Comparison of ENCODE assay signal across 1 cellular context in the genomic region with DNA sequence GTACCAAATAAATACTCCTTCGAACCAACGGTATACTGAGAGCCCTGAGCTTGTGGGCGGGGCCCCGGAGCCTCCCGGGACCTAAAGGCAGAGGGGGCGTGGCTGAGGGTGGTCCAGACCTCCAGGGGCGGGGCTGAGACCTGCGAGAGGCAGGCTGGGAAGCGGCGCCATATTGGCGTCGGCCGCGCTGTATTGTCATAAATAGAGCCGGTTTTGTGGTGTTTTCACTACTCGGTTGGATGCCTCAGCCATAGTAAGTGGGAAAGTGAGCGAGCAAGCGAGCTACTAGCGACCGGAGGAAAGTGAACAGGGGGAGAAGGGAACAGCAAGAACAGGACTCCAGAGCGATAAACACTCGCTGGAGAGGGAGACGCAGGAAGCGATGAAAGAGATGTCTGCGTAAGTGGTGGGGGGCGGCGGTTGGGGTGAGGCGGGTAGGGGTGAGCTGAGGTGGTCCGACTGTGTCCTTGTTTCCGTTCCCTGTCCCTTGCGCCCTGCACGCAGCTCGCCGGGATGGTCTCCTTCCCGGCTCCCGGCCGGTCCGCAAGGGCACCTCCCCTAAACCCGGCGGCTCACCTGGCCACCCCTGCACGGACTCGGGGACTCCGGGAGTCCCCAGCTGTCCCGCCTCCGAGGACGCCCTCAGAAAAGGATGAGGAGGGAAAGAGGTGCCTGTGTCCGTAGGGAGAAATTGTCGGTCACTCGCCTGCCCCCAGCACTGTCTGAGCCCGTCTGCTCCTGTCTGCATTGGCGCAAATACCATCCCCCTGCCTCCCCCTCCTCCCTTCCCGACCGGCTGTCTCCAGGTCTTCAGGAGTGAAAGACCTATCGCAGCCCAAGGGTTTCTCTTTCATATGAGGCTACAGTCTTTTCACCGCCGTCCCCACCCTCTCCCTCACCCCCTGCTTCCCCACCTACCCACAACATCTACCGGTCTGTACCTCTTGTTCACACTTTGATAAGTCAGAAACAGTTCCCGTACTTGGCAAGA.
TF ChIP-seq lines count a peak whose summit lies in the region.

A gene (plus strand): TSS at position 172 of the 991 bp plus-strand sequence. CDS start 211 bp downstream, at position 383.

TF ChIP-seq in HepG2, 621 proteins besides CTCF, POLR2A, EP300 and RAD21 (continued from another document and continues in another):
- TF ChIP-seq, protein P1, sequence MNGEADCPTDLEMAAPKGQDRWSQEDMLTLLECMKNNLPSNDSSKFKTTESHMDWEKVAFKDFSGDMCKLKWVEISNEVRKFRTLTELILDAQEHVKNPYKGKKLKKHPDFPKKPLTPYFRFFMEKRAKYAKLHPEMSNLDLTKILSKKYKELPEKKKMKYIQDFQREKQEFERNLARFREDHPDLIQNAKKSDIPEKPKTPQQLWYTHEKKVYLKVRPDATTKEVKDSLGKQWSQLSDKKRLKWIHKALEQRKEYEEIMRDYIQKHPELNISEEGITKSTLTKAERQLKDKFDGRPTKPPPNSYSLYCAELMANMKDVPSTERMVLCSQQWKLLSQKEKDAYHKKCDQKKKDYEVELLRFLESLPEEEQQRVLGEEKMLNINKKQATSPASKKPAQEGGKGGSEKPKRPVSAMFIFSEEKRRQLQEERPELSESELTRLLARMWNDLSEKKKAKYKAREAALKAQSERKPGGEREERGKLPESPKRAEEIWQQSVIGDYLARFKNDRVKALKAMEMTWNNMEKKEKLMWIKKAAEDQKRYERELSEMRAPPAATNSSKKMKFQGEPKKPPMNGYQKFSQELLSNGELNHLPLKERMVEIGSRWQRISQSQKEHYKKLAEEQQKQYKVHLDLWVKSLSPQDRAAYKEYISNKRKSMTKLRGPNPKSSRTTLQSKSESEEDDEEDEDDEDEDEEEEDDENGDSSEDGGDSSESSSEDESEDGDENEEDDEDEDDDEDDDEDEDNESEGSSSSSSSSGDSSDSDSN (CRISPR knock-in tag; IDR thresholded peaks at IDR 0.05) = peak; percentile 43; the same call in 1 of the 2 replicates
- TF ChIP-seq, protein P2, sequence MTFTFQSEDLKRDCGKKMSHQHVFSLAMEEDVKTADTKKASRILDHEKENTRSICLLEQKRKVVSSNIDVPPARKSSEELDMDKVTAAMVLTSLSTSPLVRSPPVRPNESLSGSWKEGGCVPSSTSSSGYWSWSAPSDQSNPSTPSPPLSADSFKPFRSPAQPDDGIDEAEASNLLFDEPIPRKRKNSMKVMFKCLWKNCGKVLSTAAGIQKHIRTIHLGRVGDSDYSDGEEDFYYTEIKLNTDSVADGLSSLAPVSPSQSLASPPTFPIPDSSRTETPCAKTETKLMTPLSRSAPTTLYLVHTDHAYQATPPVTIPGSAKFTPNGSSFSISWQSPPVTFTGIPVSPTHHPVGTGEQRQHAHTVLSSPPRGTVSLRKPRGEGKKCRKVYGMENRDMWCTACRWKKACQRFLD (CRISPR knock-in tag; IDR thresholded peaks at IDR 0.05; ENCODE audit: borderline replicate concordance) = no peak
- TF ChIP-seq ZNF616 (CRISPR knock-in tag; IDR thresholded peaks at IDR 0.05; ENCODE audit: low read depth) = no peak
- TF ChIP-seq, protein P3, sequence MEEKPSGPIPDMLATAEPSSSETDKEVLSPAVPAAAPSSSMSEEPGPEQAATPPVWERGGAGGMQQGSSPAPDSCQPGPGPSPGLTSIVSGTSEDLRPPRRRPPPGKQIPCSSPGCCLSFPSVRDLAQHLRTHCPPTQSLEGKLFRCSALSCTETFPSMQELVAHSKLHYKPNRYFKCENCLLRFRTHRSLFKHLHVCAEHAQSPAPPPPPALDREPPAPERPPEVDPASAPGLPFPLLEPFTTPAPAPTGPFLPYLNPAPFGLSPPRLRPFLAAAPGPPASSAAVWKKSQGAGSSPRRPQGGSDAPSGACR (CRISPR knock-in tag; IDR thresholded peaks at IDR 0.05) = peak; percentile 75; the same call in 1 of the 2 replicates
- TF ChIP-seq GATA4 (IDR thresholded peaks at IDR 0.05; ENCODE audit: borderline replicate concordance, low read depth) = peak; percentile 74; the same call in 1 of the 2 replicates
- peak; percentile 36 for TF ChIP-seq MED8 (CRISPR knock-in tag; IDR thresholded peaks at IDR 0.05; ENCODE audit: insufficient replicate concordance)
- peak; percentile 18 for TF ChIP-seq SKI (IDR thresholded peaks at IDR 0.05; ENCODE audit: partially characterized antibody)
- no peak for TF ChIP-seq ZNF782 (CRISPR knock-in tag; IDR thresholded peaks at IDR 0.05; ENCODE audit: borderline replicate concordance)
- TF ChIP-seq ZSCAN22 (CRISPR knock-in tag; IDR thresholded peaks at IDR 0.05) = no peak
- TF ChIP-seq CAMTA2 (CRISPR knock-in tag; IDR thresholded peaks at IDR 0.05; ENCODE audit: borderline replicate concordance) = 0 out of 2 replicates have a peak, but pooled peaks have one; percentile 51
- no peak for TF ChIP-seq ZMYM2 (CRISPR knock-in tag; IDR thresholded peaks at IDR 0.05)
- no peak for TF ChIP-seq ZFP36L1 (CRISPR knock-in tag; IDR thresholded peaks at IDR 0.05)
- no peak for TF ChIP-seq ZNF468 (CRISPR knock-in tag; IDR thresholded peaks at IDR 0.05)
- TF ChIP-seq, protein P4, sequence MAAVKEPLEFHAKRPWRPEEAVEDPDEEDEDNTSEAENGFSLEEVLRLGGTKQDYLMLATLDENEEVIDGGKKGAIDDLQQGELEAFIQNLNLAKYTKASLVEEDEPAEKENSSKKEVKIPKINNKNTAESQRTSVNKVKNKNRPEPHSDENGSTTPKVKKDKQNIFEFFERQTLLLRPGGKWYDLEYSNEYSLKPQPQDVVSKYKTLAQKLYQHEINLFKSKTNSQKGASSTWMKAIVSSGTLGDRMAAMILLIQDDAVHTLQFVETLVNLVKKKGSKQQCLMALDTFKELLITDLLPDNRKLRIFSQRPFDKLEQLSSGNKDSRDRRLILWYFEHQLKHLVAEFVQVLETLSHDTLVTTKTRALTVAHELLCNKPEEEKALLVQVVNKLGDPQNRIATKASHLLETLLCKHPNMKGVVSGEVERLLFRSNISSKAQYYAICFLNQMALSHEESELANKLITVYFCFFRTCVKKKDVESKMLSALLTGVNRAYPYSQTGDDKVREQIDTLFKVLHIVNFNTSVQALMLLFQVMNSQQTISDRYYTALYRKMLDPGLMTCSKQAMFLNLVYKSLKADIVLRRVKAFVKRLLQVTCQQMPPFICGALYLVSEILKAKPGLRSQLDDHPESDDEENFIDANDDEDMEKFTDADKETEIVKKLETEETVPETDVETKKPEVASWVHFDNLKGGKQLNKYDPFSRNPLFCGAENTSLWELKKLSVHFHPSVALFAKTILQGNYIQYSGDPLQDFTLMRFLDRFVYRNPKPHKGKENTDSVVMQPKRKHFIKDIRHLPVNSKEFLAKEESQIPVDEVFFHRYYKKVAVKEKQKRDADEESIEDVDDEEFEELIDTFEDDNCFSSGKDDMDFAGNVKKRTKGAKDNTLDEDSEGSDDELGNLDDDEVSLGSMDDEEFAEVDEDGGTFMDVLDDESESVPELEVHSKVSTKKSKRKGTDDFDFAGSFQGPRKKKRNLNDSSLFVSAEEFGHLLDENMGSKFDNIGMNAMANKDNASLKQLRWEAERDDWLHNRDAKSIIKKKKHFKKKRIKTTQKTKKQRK (IDR thresholded peaks at IDR 0.05; ENCODE audit: low read length) = no peak
- TF ChIP-seq ZNF256 (CRISPR knock-in tag; conservative IDR thresholded peaks at IDR 0.05) = no peak
- TF ChIP-seq, protein P5, sequence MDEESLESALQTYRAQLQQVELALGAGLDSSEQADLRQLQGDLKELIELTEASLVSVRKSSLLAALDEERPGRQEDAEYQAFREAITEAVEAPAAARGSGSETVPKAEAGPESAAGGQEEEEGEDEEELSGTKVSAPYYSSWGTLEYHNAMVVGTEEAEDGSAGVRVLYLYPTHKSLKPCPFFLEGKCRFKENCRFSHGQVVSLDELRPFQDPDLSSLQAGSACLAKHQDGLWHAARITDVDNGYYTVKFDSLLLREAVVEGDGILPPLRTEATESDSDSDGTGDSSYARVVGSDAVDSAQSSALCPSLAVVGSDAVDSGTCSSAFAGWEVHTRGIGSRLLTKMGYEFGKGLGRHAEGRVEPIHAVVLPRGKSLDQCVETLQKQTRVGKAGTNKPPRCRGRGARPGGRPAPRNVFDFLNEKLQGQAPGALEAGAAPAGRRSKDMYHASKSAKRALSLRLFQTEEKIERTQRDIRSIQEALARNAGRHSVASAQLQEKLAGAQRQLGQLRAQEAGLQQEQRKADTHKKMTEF (CRISPR knock-in tag; IDR thresholded peaks at IDR 0.05) = peak; percentile 80
- TF ChIP-seq, protein P6, sequence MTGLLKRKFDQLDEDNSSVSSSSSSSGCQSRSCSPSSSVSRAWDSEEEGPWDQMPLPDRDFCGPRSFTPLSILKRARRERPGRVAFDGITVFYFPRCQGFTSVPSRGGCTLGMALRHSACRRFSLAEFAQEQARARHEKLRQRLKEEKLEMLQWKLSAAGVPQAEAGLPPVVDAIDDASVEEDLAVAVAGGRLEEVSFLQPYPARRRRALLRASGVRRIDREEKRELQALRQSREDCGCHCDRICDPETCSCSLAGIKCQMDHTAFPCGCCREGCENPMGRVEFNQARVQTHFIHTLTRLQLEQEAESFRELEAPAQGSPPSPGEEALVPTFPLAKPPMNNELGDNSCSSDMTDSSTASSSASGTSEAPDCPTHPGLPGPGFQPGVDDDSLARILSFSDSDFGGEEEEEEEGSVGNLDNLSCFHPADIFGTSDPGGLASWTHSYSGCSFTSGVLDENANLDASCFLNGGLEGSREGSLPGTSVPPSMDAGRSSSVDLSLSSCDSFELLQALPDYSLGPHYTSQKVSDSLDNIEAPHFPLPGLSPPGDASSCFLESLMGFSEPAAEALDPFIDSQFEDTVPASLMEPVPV (CRISPR knock-in tag; IDR thresholded peaks at IDR 0.05) = peak; percentile 42; the same call in 1 of the 2 replicates
- no peak for TF ChIP-seq ZNF709 (CRISPR knock-in tag; IDR thresholded peaks at IDR 0.05)
- TF ChIP-seq ZNF432 (CRISPR knock-in tag; IDR thresholded peaks at IDR 0.05; ENCODE audit: borderline replicate concordance) = no peak
- TF ChIP-seq ZNF605 (CRISPR knock-in tag; IDR thresholded peaks at IDR 0.05) = peak; percentile 82; the same call in 1 of the 2 replicates
- TF ChIP-seq FOXM1 (CRISPR knock-in tag; IDR thresholded peaks at IDR 0.05) = no peak
- 0 out of 2 replicates have a peak, but pooled peaks have one; percentile 16 for TF ChIP-seq SP2 (CRISPR knock-in tag; IDR thresholded peaks at IDR 0.05)
- no peak for TF ChIP-seq NR2F6 (IDR thresholded peaks at IDR 0.05)
- no peak for TF ChIP-seq NR2F6 (CRISPR knock-in tag; IDR thresholded peaks at IDR 0.05)
- TF ChIP-seq, protein P7, sequence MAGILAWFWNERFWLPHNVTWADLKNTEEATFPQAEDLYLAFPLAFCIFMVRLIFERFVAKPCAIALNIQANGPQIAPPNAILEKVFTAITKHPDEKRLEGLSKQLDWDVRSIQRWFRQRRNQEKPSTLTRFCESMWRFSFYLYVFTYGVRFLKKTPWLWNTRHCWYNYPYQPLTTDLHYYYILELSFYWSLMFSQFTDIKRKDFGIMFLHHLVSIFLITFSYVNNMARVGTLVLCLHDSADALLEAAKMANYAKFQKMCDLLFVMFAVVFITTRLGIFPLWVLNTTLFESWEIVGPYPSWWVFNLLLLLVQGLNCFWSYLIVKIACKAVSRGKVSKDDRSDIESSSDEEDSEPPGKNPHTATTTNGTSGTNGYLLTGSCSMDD (CRISPR knock-in tag; IDR thresholded peaks at IDR 0.05) = no peak
- no peak for TF ChIP-seq ZNF703 (CRISPR knock-in tag; IDR thresholded peaks at IDR 0.05; ENCODE audit: borderline replicate concordance)
- no peak for TF ChIP-seq HNF4A (CRISPR knock-in tag; IDR thresholded peaks at IDR 0.05)
- TF ChIP-seq FOSL2 (CRISPR knock-in tag; IDR thresholded peaks at IDR 0.05) = peak; percentile 49
- TF ChIP-seq NAIF1 (CRISPR knock-in tag; IDR thresholded peaks at IDR 0.05; ENCODE audit: borderline replicate concordance) = no peak; the same call in 1 of the 2 replicates
- peak; percentile 80; the same call in 1 of the 2 replicates for TF ChIP-seq DMAP1 (CRISPR knock-in tag; IDR thresholded peaks at IDR 0.05)
- TF ChIP-seq, protein P8, sequence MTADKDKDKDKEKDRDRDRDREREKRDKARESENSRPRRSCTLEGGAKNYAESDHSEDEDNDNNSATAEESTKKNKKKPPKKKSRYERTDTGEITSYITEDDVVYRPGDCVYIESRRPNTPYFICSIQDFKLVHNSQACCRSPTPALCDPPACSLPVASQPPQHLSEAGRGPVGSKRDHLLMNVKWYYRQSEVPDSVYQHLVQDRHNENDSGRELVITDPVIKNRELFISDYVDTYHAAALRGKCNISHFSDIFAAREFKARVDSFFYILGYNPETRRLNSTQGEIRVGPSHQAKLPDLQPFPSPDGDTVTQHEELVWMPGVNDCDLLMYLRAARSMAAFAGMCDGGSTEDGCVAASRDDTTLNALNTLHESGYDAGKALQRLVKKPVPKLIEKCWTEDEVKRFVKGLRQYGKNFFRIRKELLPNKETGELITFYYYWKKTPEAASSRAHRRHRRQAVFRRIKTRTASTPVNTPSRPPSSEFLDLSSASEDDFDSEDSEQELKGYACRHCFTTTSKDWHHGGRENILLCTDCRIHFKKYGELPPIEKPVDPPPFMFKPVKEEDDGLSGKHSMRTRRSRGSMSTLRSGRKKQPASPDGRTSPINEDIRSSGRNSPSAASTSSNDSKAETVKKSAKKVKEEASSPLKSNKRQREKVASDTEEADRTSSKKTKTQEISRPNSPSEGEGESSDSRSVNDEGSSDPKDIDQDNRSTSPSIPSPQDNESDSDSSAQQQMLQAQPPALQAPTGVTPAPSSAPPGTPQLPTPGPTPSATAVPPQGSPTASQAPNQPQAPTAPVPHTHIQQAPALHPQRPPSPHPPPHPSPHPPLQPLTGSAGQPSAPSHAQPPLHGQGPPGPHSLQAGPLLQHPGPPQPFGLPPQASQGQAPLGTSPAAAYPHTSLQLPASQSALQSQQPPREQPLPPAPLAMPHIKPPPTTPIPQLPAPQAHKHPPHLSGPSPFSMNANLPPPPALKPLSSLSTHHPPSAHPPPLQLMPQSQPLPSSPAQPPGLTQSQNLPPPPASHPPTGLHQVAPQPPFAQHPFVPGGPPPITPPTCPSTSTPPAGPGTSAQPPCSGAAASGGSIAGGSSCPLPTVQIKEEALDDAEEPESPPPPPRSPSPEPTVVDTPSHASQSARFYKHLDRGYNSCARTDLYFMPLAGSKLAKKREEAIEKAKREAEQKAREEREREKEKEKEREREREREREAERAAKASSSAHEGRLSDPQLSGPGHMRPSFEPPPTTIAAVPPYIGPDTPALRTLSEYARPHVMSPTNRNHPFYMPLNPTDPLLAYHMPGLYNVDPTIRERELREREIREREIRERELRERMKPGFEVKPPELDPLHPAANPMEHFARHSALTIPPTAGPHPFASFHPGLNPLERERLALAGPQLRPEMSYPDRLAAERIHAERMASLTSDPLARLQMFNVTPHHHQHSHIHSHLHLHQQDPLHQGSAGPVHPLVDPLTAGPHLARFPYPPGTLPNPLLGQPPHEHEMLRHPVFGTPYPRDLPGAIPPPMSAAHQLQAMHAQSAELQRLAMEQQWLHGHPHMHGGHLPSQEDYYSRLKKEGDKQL (CRISPR knock-in tag; IDR thresholded peaks at IDR 0.05; ENCODE audit: low read depth) = no peak
- peak; percentile 60 for TF ChIP-seq CBX1 (IDR thresholded peaks at IDR 0.05; ENCODE audit: low read depth)
- no peak for TF ChIP-seq GABPA (IDR thresholded peaks at IDR 0.05; ENCODE audit: low read depth, low read length)
- TF ChIP-seq GABPA (CRISPR knock-in tag; IDR thresholded peaks at IDR 0.05; ENCODE audit: low read depth) = no peak
- TF ChIP-seq, protein P9, sequence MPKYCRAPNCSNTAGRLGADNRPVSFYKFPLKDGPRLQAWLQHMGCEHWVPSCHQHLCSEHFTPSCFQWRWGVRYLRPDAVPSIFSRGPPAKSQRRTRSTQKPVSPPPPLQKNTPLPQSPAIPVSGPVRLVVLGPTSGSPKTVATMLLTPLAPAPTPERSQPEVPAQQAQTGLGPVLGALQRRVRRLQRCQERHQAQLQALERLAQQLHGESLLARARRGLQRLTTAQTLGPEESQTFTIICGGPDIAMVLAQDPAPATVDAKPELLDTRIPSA (CRISPR knock-in tag; IDR thresholded peaks at IDR 0.05; ENCODE audit: borderline replicate concordance) = no peak
- TF ChIP-seq MAFK (conservative IDR thresholded peaks at IDR 0.05 in 1 of 2, IDR thresholded peaks at IDR 0.05 in 1 of 2; ENCODE audit: low read length in 2 of 2) = no peak
